Comparison of ENCODE assay signal across 20 cellular contexts in genomic region chr16:15519767-15520166, GRCh38.
DNase-seq lines count a peak whose midpoint lies in the region; ATAC-seq and TF ChIP-seq lines count a peak whose summit lies in the region.
"Had no signal": no experiment of that assay in that cellular context is flagged by ENCODE, and none has a peak within 500 bp of the region (broad histone marks: within the 10 kb centered on the region; RNA-seq: fewer than 3 reads in every experiment).

No MANE protein-coding gene starts in this region.

- 92% methylated on average over 5 of the region's 8 CpGs; no CpG with 5 or more reads in 1 of the 2 donors for WGBS in gastroesophageal sphincter (ENCODE audit: low coverage in 1 of 2), 2 donors
- WGBS in psoas muscle, 3 donors: 83 to 88% (median 86%) methylated on average over 7 to 8 of the region's 8 CpGs

- H3K36me3 ChIP-seq in gastroesophageal sphincter (peaks cover 0 to 20% of the 10 kb centered on the region in 2 donors), psoas muscle (ENCODE audit: insufficient read depth in 1 of 2, low read depth in 1 of 2) (peaks cover 0 to 3% of the 10 kb centered on the region in 2 donors), vagina (no peaks in the 10 kb centered on the region)

- ATAC-seq in WTC11: no peak
- no peak for ATAC-seq in gastroesophageal sphincter
- ATAC-seq in psoas muscle: no peak
- no peak for ATAC-seq in CD4-positive, alpha-beta T cell (ENCODE audit: poor library complexity)
- ATAC-seq in GM19023 (IDR thresholded peaks at IDR 0.05; ENCODE audit: unreplicated experiment): no peak
- no peak for ATAC-seq in GM18861 (IDR thresholded peaks at IDR 0.05; ENCODE audit: unreplicated experiment)
- ATAC-seq: PC-3 had no signal

- H3K4me3 ChIP-seq in gastroesophageal sphincter (no peak overlapping the region), psoas muscle (no peak overlapping the region), vagina (no peak overlapping the region)

- POLR2A ChIA-PET in WTC11 (lab: Charles Lee): no interaction called here
- POLR2A ChIA-PET in CD4-positive, alpha-beta T cell (lab: Charles Lee): no interaction called here

- H3K36me3 Mint-ChIP-seq in WTC11: no peaks in the 10 kb centered on the region
- H3K36me3 Mint-ChIP-seq in CD4-positive, alpha-beta T cell (ENCODE audit: low read depth): no peaks in the 10 kb centered on the region
- H3K36me3 Mint-ChIP-seq in activated CD4-positive, alpha-beta T cell treated with anti-CD3 and anti-CD28 coated beads, Interleukin-2, amount 10 ng/mL, durations not matched to agents 24 days and 14 days (ENCODE audit: low read depth): peaks cover 2% of the 10 kb centered on the region
- H3K36me3 Mint-ChIP-seq: CD4-positive, alpha-beta memory T cell had no signal

- CTCF ChIA-PET in WTC11 (lab: Charles Lee): interaction anchor here (0.6 to 0.7 kb wide), 2 partner anchors 11 to 123 kb away, joined by 3 read pairs; no protein-coding TSS in a partner anchor
- CTCF ChIA-PET in CD4-positive, alpha-beta T cell (lab: Charles Lee): no interaction called here

- H3K9me3 ChIP-seq in gastroesophageal sphincter (no peaks in the 10 kb centered on the region), psoas muscle (no peaks in the 10 kb centered on the region), vagina (no peaks in the 10 kb centered on the region)
- no peaks in the 10 kb centered on the region for H3K9me3 ChIP-seq in CD4-positive, alpha-beta T cell (ENCODE audit: control insufficient read depth, low read length)

- H3K27me3 ChIP-seq in gastroesophageal sphincter (no peaks in the 10 kb centered on the region), psoas muscle (ENCODE audit: insufficient read depth in 3 of 3, low read length in 2 of 3) (no peaks in the 10 kb centered on the region), vagina (no peaks in the 10 kb centered on the region)
- H3K27me3 ChIP-seq in CD4-positive, alpha-beta T cell (ENCODE audit: control insufficient read depth, insufficient read depth, low read length): no peaks in the 10 kb centered on the region

- no peak for TF ChIP-seq EP300 in gastroesophageal sphincter (IDR thresholded peaks at IDR 0.05)

- TF ChIP-seq CTCF in WTC11 (IDR thresholded peaks at IDR 0.05) (no peak), gastroesophageal sphincter (IDR thresholded peaks at IDR 0.05) (no peak), psoas muscle (IDR thresholded peaks at IDR 0.05) (no peak), vagina (IDR thresholded peaks at IDR 0.05) (no peak)
- TF ChIP-seq CTCF in CD4-positive, alpha-beta T cell (IDR thresholded peaks at IDR 0.05): no peak

- DNase-seq in WTC11 (ENCODE audit: low spot score) (no peak), psoas muscle (no peak), vagina (ENCODE audit: extremely low spot score in 2 of 2) (no peak)
- DNase-seq in CD4-positive, alpha-beta T cell: no peak
- DNase-seq in activated CD4-positive, alpha-beta T cell treated with anti-CD3 and anti-CD28 coated beads, Interleukin-2, amount 10 ng/mL, durations not matched to agents 24 days and 14 days: no peak
- DNase-seq: CD4-positive, alpha-beta memory T cell; DMS53; EL; Karpas-422; NCI-H1048; NCI-H1436; NCI-H1930; NCI-H226; NCI-H524; PC-3; RPMI8226; SIG-M5 had no signal

- no peaks in the 10 kb centered on the region for H3K4me1 Mint-ChIP-seq in WTC11
- peaks cover 10% of the 10 kb centered on the region for H3K4me1 Mint-ChIP-seq in CD4-positive, alpha-beta T cell (ENCODE audit: low read depth)
- peaks cover 11% of the 10 kb centered on the region for H3K4me1 Mint-ChIP-seq in activated CD4-positive, alpha-beta T cell treated with anti-CD3 and anti-CD28 coated beads, Interleukin-2, amount 10 ng/mL, durations not matched to agents 24 days and 14 days

- H3K27ac Mint-ChIP-seq in WTC11: peak overlapping the region; percentile 28; the same call in 1 of the 2 replicates
- no peak overlapping the region for H3K27ac Mint-ChIP-seq in CD4-positive, alpha-beta T cell
- no peak overlapping the region for H3K27ac Mint-ChIP-seq in activated CD4-positive, alpha-beta T cell treated with anti-CD3 and anti-CD28 coated beads, Interleukin-2, amount 10 ng/mL, durations not matched to agents 24 days and 14 days
- H3K27ac Mint-ChIP-seq: CD4-positive, alpha-beta memory T cell had no signal

- H3K4me1 ChIP-seq in gastroesophageal sphincter: peaks cover 0 to 69% (median 20%) of the 10 kb centered on the region in 3 donors
- peaks cover 38% of the 10 kb centered on the region for H3K4me1 ChIP-seq in psoas muscle
- peaks cover 41% of the 10 kb centered on the region for H3K4me1 ChIP-seq in vagina

- no peaks in the 10 kb centered on the region for H3K27me3 Mint-ChIP-seq in WTC11 (ENCODE audit: low read depth)
- no peaks in the 10 kb centered on the region for H3K27me3 Mint-ChIP-seq in CD4-positive, alpha-beta T cell
- no peaks in the 10 kb centered on the region for H3K27me3 Mint-ChIP-seq in activated CD4-positive, alpha-beta T cell treated with anti-CD3 and anti-CD28 coated beads, Interleukin-2, amount 10 ng/mL, durations not matched to agents 24 days and 14 days
- H3K27me3 Mint-ChIP-seq: CD4-positive, alpha-beta memory T cell had no signal

- H3K27ac ChIP-seq in gastroesophageal sphincter (peak overlapping the region in 3 of 4 donors; percentile 78 to 82 (median 81)), psoas muscle (peak overlapping the region; percentile 82), vagina (peak overlapping the region; percentile 30)
- no peak overlapping the region for H3K27ac ChIP-seq in CD4-positive, alpha-beta T cell (ENCODE audit: low read depth, low read length)

- H3K4me3 Mint-ChIP-seq in WTC11: no peak overlapping the region
- no peak overlapping the region for H3K4me3 Mint-ChIP-seq in CD4-positive, alpha-beta T cell
- H3K4me3 Mint-ChIP-seq in activated CD4-positive, alpha-beta T cell treated with anti-CD3 and anti-CD28 coated beads, Interleukin-2, amount 10 ng/mL, durations not matched to agents 24 days and 14 days: no peak overlapping the region
- H3K4me3 Mint-ChIP-seq: CD4-positive, alpha-beta memory T cell had no signal

- no peaks in the 10 kb centered on the region for H3K9me3 Mint-ChIP-seq in WTC11
- no peaks in the 10 kb centered on the region for H3K9me3 Mint-ChIP-seq in CD4-positive, alpha-beta T cell
- no peaks in the 10 kb centered on the region for H3K9me3 Mint-ChIP-seq in activated CD4-positive, alpha-beta T cell treated with anti-CD3 and anti-CD28 coated beads, Interleukin-2, amount 10 ng/mL, durations not matched to agents 24 days and 14 days
- H3K9me3 Mint-ChIP-seq: CD4-positive, alpha-beta memory T cell had no signal

- intact Hi-C loops in psoas muscle (cut with DNase I): loop anchor here (2.0 to 5.0 kb wide), 2 partner anchors 88 to 121 kb away; no protein-coding TSS in a partner anchor
- intact Hi-C loops in vagina (cut with DNase I): loop anchor here (10.0 kb wide), 2 partner anchors 55 to 85 kb away; partner anchors contain the start of gene BMERB1
- intact Hi-C loops in CD4-positive, alpha-beta T cell (cut with DNase I, micrococcal nuclease): no loop called here
- intact Hi-C loops in activated CD4-positive, alpha-beta T cell treated with anti-CD3 and anti-CD28 coated beads, Interleukin-2, amount 10 ng/mL, durations not matched to agents 24 days and 14 days (cut with micrococcal nuclease): no loop called here

- TF ChIP-seq POLR2A in gastroesophageal sphincter (IDR thresholded peaks at IDR 0.05): no peak
- no peak for TF ChIP-seq POLR2A in vagina (IDR thresholded peaks at IDR 0.05)

TF ChIP-seq in WTC11, 78 proteins besides CTCF, POLR2A, EP300 and RAD21 (continues in another document):
- TF ChIP-seq KAT7 (CRISPR knock-in tag; IDR thresholded peaks at IDR 0.05; ENCODE audit: borderline replicate concordance): no peak
- no peak for TF ChIP-seq SMAD4 (CRISPR knock-in tag; IDR thresholded peaks at IDR 0.05)
- no peak for TF ChIP-seq ZNF121 (CRISPR knock-in tag; IDR thresholded peaks at IDR 0.05)
- TF ChIP-seq, protein P1, sequence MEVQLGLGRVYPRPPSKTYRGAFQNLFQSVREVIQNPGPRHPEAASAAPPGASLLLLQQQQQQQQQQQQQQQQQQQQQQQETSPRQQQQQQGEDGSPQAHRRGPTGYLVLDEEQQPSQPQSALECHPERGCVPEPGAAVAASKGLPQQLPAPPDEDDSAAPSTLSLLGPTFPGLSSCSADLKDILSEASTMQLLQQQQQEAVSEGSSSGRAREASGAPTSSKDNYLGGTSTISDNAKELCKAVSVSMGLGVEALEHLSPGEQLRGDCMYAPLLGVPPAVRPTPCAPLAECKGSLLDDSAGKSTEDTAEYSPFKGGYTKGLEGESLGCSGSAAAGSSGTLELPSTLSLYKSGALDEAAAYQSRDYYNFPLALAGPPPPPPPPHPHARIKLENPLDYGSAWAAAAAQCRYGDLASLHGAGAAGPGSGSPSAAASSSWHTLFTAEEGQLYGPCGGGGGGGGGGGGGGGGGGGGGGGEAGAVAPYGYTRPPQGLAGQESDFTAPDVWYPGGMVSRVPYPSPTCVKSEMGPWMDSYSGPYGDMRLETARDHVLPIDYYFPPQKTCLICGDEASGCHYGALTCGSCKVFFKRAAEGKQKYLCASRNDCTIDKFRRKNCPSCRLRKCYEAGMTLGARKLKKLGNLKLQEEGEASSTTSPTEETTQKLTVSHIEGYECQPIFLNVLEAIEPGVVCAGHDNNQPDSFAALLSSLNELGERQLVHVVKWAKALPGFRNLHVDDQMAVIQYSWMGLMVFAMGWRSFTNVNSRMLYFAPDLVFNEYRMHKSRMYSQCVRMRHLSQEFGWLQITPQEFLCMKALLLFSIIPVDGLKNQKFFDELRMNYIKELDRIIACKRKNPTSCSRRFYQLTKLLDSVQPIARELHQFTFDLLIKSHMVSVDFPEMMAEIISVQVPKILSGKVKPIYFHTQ (CRISPR knock-in tag; IDR thresholded peaks at IDR 0.05): no peak
- TF ChIP-seq, protein P2, sequence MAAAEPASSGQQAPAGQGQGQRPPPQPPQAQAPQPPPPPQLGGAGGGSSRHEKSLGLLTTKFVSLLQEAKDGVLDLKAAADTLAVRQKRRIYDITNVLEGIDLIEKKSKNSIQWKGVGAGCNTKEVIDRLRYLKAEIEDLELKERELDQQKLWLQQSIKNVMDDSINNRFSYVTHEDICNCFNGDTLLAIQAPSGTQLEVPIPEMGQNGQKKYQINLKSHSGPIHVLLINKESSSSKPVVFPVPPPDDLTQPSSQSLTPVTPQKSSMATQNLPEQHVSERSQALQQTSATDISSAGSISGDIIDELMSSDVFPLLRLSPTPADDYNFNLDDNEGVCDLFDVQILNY (CRISPR knock-in tag; IDR thresholded peaks at IDR 0.05): no peak
- TF ChIP-seq E2F1 (CRISPR knock-in tag; IDR thresholded peaks at IDR 0.05): no peak

Comparison
In these comparisons a context has a peak if more than half of its experiments do, and no peak if none do; other contexts are left out.
1. intact Hi-C loops: an anchor here in psoas muscle (2.0 to 5.0 kb wide) and vagina (10.0 kb wide); none called in CD4-positive, alpha-beta T cell and activated CD4-positive, alpha-beta T cell treated with anti-CD3 and anti-CD28 coated beads, Interleukin-2, amount 10 ng/mL, durations not matched to agents 24 days and 14 days.